In the genomic region with DNA sequence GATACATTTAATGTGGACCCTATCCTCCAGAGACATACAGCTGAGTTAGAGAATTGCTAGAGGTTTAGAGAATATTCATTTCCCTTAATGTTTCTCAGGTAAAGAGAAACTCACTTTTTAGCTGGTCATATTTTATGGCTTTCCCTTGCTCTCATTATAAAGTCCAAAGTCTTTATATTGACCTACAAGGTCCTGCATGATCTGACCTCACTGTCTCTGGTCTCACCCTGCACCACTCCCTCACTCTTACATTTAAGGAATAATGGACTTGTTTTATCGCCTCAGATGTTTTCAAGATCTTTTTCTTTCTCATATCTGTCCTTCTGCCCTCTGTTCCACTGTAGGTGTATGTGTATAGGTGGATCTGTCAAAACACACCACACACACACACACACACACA, we compare ENCODE assay signal across 9 cellular contexts.
"Had no signal": no experiment of that assay in that cellular context is flagged by ENCODE, and none has a peak within 500 bp of the region (broad histone marks: within the 10 kb centered on the region; RNA-seq: fewer than 3 reads in every experiment).

No MANE protein-coding gene starts in this region.

- H3K27ac ChIP-seq: GM23248 had no signal

- H3K36me3 ChIP-seq: HAP-1 had no signal

- H3K4me1 ChIP-seq: HAP-1 had no signal

- H2AFZ ChIP-seq: GM23248 had no signal

- H3K4me3 Mint-ChIP-seq: HFFc6 had no signal

- H3K9me3 ChIP-seq: HAP-1 had no signal

- DNase-seq: GM23248, GOT3, H7, HFFc6, IMR-90 had no signal

- H3K4me3 ChIP-seq: GM23248, HAP-1, K562 had no signal

- FAIRE-seq: HTR-8/SVneo, K562 had no signal

- H3K27ac Mint-ChIP-seq: HFFc6 had no signal

- ATAC-seq: HCT116, K562 had no signal
